ENCODE assay signal across 9 cellular contexts in genomic region chr11:60343094-60343704, GRCh38. TPM values are rescaled to one million over a fixed set of nuclear protein-coding genes. Genes with fewer than 3 reads are reported as not detected.
DNase-seq lines count a peak whose midpoint lies in the region; ATAC-seq, FAIRE-seq and TF ChIP-seq lines count a peak whose summit lies in the region.
"Had no signal": no experiment of that assay in that cellular context is flagged by ENCODE, and none has a peak within 500 bp of the region (broad histone marks: within the 10 kb centered on the region; RNA-seq: fewer than 3 reads in every experiment).

No MANE protein-coding gene starts in this region.

- ATAC-seq in sciatic nerve: no peak

- no peak overlapping the region for H3K27ac Mint-ChIP-seq in endodermal cell

- TF ChIP-seq CTCF in endodermal cell (conservative IDR thresholded peaks at IDR 0.05) (peak; percentile 84), retinal pigment epithelial cell (conservative IDR thresholded peaks at IDR 0.05; ENCODE audit: low read depth, low read length) (peak; percentile 68)

- 79 to 100% methylated on average over 1 to 8 of the region's 10 CpGs for WGBS in endodermal cell (ENCODE audit: insufficient coverage in 1 of 2, insufficient read length in 1 of 2), 2 experiments

- no peaks in the 10 kb centered on the region for H3K9me3 Mint-ChIP-seq in endodermal cell

- no peaks in the 10 kb centered on the region for H3K36me3 Mint-ChIP-seq in endodermal cell (ENCODE audit: low read depth)

- no peaks in the 10 kb centered on the region for H3K27me3 Mint-ChIP-seq in endodermal cell (ENCODE audit: insufficient read depth)

- intact Hi-C loops in sciatic nerve (cut with DNase I): no loop called here

- H3K4me3 ChIP-seq in endodermal cell (ENCODE audit: low read length): no peak overlapping the region
- no peak overlapping the region for H3K4me3 ChIP-seq in retinal pigment epithelial cell (ENCODE audit: low read length)

- no peak overlapping the region for H3K9ac ChIP-seq in endodermal cell (ENCODE audit: extremely low read depth, low read length, poor library complexity, severe bottlenecking)

- H3K27ac ChIP-seq in endodermal cell (ENCODE audit: low read depth, low read length): no peak overlapping the region
- H3K27ac ChIP-seq in substantia nigra (ENCODE audit: low read depth, low read length, poor library complexity, severe bottlenecking): no peak overlapping the region

- H3K36me3 ChIP-seq in endodermal cell (ENCODE audit: control insufficient read depth, insufficient read depth, low read length): no peaks in the 10 kb centered on the region

- no peak for FAIRE-seq in RCC 7860 (lab: Jason Lieb, UNC)

- H3K4me3 Mint-ChIP-seq in endodermal cell: no peak overlapping the region

- no peaks in the 10 kb centered on the region for H3K27me3 ChIP-seq in endodermal cell (ENCODE audit: control insufficient read depth, insufficient read depth, low read length, poor library complexity, severe bottlenecking)

- peak; percentile 14 for DNase-seq in SIG-M5 treated with dmso at 0.1 percent for 504 hours (lab: John Stamatoyannopoulos, UW; ENCODE audit: unreplicated experiment)
- DNase-seq in SIG-M5 (lab: John Stamatoyannopoulos, UW): no peak
- peak; percentile 51 for DNase-seq in NCI-H748 (lab: John Stamatoyannopoulos, UW; ENCODE audit: unreplicated experiment)
- no peak for DNase-seq in endodermal cell
- no peak for DNase-seq in retinal pigment epithelial cell (ENCODE audit: low read depth)
- DNase-seq in sciatic nerve (ENCODE audit: low spot score): no peak
- DNase-seq in RCC 7860 (ENCODE audit: low spot score): no peak
- no peak for DNase-seq in substantia nigra (lab: John Stamatoyannopoulos, UW)
- DNase-seq: COR-L47 had no signal

- no peaks in the 10 kb centered on the region for H3K9me3 ChIP-seq in endodermal cell (ENCODE audit: control insufficient read depth, low read length)

- H3K4me1 Mint-ChIP-seq in endodermal cell: peaks cover 3% of the 10 kb centered on the region

- no peaks in the 10 kb centered on the region for H3K4me1 ChIP-seq in endodermal cell (ENCODE audit: control insufficient read depth, insufficient read depth, low read length)

RNA-seq across cellular contexts. Expression of gene MS4A6E, which starts 16.1 kb away (rescaled TPM):
- total RNA-seq in endodermal cell (not detected), sciatic nerve (0.53 TPM)
- polyA plus RNA-seq in endodermal cell (2013, experiment 1 of 2): not detected
- polyA plus RNA-seq in endodermal cell (2013, experiment 2 of 2): not detected

RNA-seq across cellular contexts. Expression of gene MS4A7, which starts 35.1 kb away (rescaled TPM):
- total RNA-seq in endodermal cell (not detected), sciatic nerve (48.4 TPM)
- not detected for polyA plus RNA-seq in endodermal cell (2013, experiment 1 of 2)
- polyA plus RNA-seq in endodermal cell (2013, experiment 2 of 2): not detected

RNA-seq across cellular contexts. Expression of gene MS4A14, which starts 53.1 kb away (rescaled TPM):
- total RNA-seq in endodermal cell (not detected), sciatic nerve (6.4 TPM)
- not detected for polyA plus RNA-seq in endodermal cell (2013, experiment 1 of 2)
- polyA plus RNA-seq in endodermal cell (2013, experiment 2 of 2): not detected

Comparison
In these comparisons a context has a peak if more than half of its experiments do, and no peak if none do; other contexts are left out.
1. DNase-seq: peak in SIG-M5 treated with dmso at 0.1 percent for 504 hours (single experiment) and NCI-H748 (single experiment); none in SIG-M5 (single experiment), endodermal cell (single experiment), retinal pigment epithelial cell (single experiment), sciatic nerve (single experiment), RCC 7860 (single experiment) and substantia nigra (0 of 49).
2. RNA of gene MS4A7, which starts 35.1 kb away (total RNA-seq): 48.4 TPM in sciatic nerve (single experiment); not detected in endodermal cell; every median in the first group is over 10 times any median in the second.